30 cellular contexts compared by ENCODE assay signal in genomic region chr1:78633209-78633608, GRCh38.
"Had no signal": no experiment of that assay in that cellular context is flagged by ENCODE, and none has a peak within 500 bp of the region (broad histone marks: within the 10 kb centered on the region; RNA-seq: fewer than 3 reads in every experiment).

No MANE protein-coding gene starts in this region.

- DNase-seq: activated CD4-positive, alpha-beta T cell treated with anti-CD3 and anti-CD28 coated beads for 4 hours; activated CD4-positive, alpha-beta T cell treated with anti-CD3 and anti-CD28 coated beads, Interleukin-2, amount 50 U/mL, for 4 hours; activated effector memory CD4-positive, alpha-beta T cell treated with anti-CD3 and anti-CD28 coated beads, Interleukin-2, amount 50 U/mL, for 16 hours; activated naive CD4-positive, alpha-beta T cell treated with anti-CD3 and anti-CD28 coated beads, Interleukin-2, amount 10 ng/mL, durations not matched to agents 7 days and 5 days; activated T-cell treated with anti-CD3 and anti-CD28 coated beads, Interleukin-2, amount 50 U/mL, for 1 hour; amygdala; caudate nucleus; esophagus squamous epithelium; foreskin melanocyte; mesendoderm; natural killer cell; occipital lobe; psoas muscle; sigmoid colon; small intestine; stimulated activated CD4-positive, alpha-beta T cell treated with anti-CD3 and anti-CD28 coated beads, Interleukin-1b, Interleukin-23, amount 100 ng/mL, for 48 hours; stimulated activated naive B cell treated with anti-CD40 and anti-IgM and Interleukin-4, amounts not matched to agents 10 μg/mL and 1 μg/mL and 100 μg/mL, for 72 hours; tibial artery had no signal

- ATAC-seq: left lung; natural killer cell; psoas muscle; stimulated activated naive B cell treated with anti-CD40 and anti-IgM and Interleukin-4, amounts not matched to agents 10 μg/mL and 1 μg/mL and 100 μg/mL, for 72 hours had no signal

- H3K4me1 ChIP-seq: esophagus squamous epithelium, left lung, neural progenitor cell, parathyroid adenoma, psoas muscle, sigmoid colon, suprapubic skin, tibial artery had no signal

- H3K36me3 Mint-ChIP-seq: natural killer cell; neural progenitor cell; stimulated activated naive B cell treated with anti-CD40 and anti-IgM and Interleukin-4, amounts not matched to agents 10 μg/mL and 1 μg/mL and 100 μg/mL, for 72 hours had no signal

- H3K4me3 ChIP-seq: esophagus squamous epithelium, left lung, lung, neural progenitor cell, psoas muscle, sigmoid colon, suprapubic skin, tibial artery had no signal

- H3K4me1 Mint-ChIP-seq: natural killer cell; neural progenitor cell; stimulated activated naive B cell treated with anti-CD40 and anti-IgM and Interleukin-4, amounts not matched to agents 10 μg/mL and 1 μg/mL and 100 μg/mL, for 72 hours had no signal

- FAIRE-seq: endometrium, islet of Langerhans, small intestine had no signal

- H3K27ac ChIP-seq: epithelial cell of prostate, esophagus squamous epithelium, left lung, neural progenitor cell, parathyroid adenoma, psoas muscle, sigmoid colon, suprapubic skin, tibial artery, VCaP had no signal

- H3K9me3 Mint-ChIP-seq: activated naive CD4-positive, alpha-beta T cell treated with anti-CD3 and anti-CD28 coated beads, Interleukin-2, amount 10 ng/mL, durations not matched to agents 7 days and 5 days; activated T-helper 1 cell treated with anti-CD3 and anti-CD28 coated beads, Interleukin-12 subunit alpha, Interleukin-12 subunit beta, Interleukin-2, Interleukin-4 antibody, amounts not matched to agents 30 ng/mL and 10 ng/mL and 1 ng/mL, durations not matched to agents 14 hours and 24 hours and 36 hours; dendritic cell treated with granulocyte-macrophage colony-stimulating factor and Interleukin-4, amounts not matched to agents 40 ng/mL and 50 ng/mL, for 4 days; neural progenitor cell had no signal

- H3K4me2 ChIP-seq: neural progenitor cell had no signal

- H2AFZ ChIP-seq: neural progenitor cell, parathyroid adenoma had no signal

- H3K27me3 Mint-ChIP-seq: activated naive CD4-positive, alpha-beta T cell treated with anti-CD3 and anti-CD28 coated beads, Interleukin-2, amount 10 ng/mL, durations not matched to agents 7 days and 5 days; dendritic cell treated with granulocyte-macrophage colony-stimulating factor and Interleukin-4, amounts not matched to agents 40 ng/mL and 50 ng/mL, for 4 days; stimulated activated naive B cell treated with anti-CD40 and anti-IgM and Interleukin-4, amounts not matched to agents 10 μg/mL and 1 μg/mL and 100 μg/mL, for 72 hours had no signal

- H3K4me3 Mint-ChIP-seq: activated naive CD4-positive, alpha-beta T cell treated with anti-CD3 and anti-CD28 coated beads, Interleukin-2, amount 10 ng/mL, durations not matched to agents 7 days and 5 days; activated T-helper 1 cell treated with anti-CD3 and anti-CD28 coated beads, Interleukin-12 subunit alpha, Interleukin-12 subunit beta, Interleukin-2, Interleukin-4 antibody, amounts not matched to agents 30 ng/mL and 10 ng/mL and 1 ng/mL, durations not matched to agents 14 hours and 24 hours and 36 hours; dendritic cell treated with granulocyte-macrophage colony-stimulating factor and Interleukin-4, amounts not matched to agents 40 ng/mL and 50 ng/mL, for 4 days; natural killer cell; neural progenitor cell; stimulated activated naive B cell treated with anti-CD40 and anti-IgM and Interleukin-4, amounts not matched to agents 10 μg/mL and 1 μg/mL and 100 μg/mL, for 72 hours; T-helper 2 cell treated with Interferon-gamma antibody and Interleukin-4, amounts not matched to agents 5 μg/mL and 100 μg/mL, for 36 hours had no signal

- H3K27ac Mint-ChIP-seq: activated naive CD4-positive, alpha-beta T cell treated with anti-CD3 and anti-CD28 coated beads, Interleukin-2, amount 10 ng/mL, durations not matched to agents 7 days and 5 days; activated T-helper 1 cell treated with anti-CD3 and anti-CD28 coated beads, Interleukin-12 subunit alpha, Interleukin-12 subunit beta, Interleukin-2, Interleukin-4 antibody, amounts not matched to agents 30 ng/mL and 10 ng/mL and 1 ng/mL, durations not matched to agents 14 hours and 24 hours and 36 hours; dendritic cell treated with granulocyte-macrophage colony-stimulating factor and Interleukin-4, amounts not matched to agents 40 ng/mL and 50 ng/mL, for 4 days; natural killer cell; neural progenitor cell; stimulated activated naive B cell treated with anti-CD40 and anti-IgM and Interleukin-4, amounts not matched to agents 10 μg/mL and 1 μg/mL and 100 μg/mL, for 72 hours; T-helper 2 cell treated with Interferon-gamma antibody and Interleukin-4, amounts not matched to agents 5 μg/mL and 100 μg/mL, for 36 hours had no signal

- H3K27me3 ChIP-seq: esophagus squamous epithelium, left lung, neural progenitor cell, sigmoid colon, suprapubic skin, tibial artery had no signal

- H3K9ac ChIP-seq: neural progenitor cell, parathyroid adenoma had no signal

- H3K9me3 ChIP-seq: esophagus squamous epithelium, left lung, psoas muscle, sigmoid colon, suprapubic skin, tibial artery had no signal

- H3K36me3 ChIP-seq: esophagus squamous epithelium, left lung, neural progenitor cell, sigmoid colon, suprapubic skin had no signal
